22 cellular contexts compared by ENCODE assay signal in genomic region chr5:62199792-62200716, GRCh38.
DNase-seq lines count a peak whose midpoint lies in the region; ATAC-seq and TF ChIP-seq lines count a peak whose summit lies in the region.
"Had no signal": no experiment of that assay in that cellular context is flagged by ENCODE, and none has a peak within 500 bp of the region (broad histone marks: within the 10 kb centered on the region; RNA-seq: fewer than 3 reads in every experiment).

No MANE protein-coding gene starts in this region.

- H3K4me3 ChIP-seq in Karpas-422 (ENCODE audit: low read length) (no peak overlapping the region), PC-3 (ENCODE audit: low read length) (no peak overlapping the region)
- H3K4me3 ChIP-seq: adrenal gland, colonic mucosa, esophagus squamous epithelium, HAP-1, MG63 had no signal

- H3K79me2 ChIP-seq in Karpas-422 (ENCODE audit: low read length) (no peaks in the 10 kb centered on the region), PC-3 (ENCODE audit: low read length) (no peaks in the 10 kb centered on the region)

- H3K36me3 ChIP-seq in Karpas-422 (ENCODE audit: insufficient read depth, low read length) (no peaks in the 10 kb centered on the region), PC-3 (ENCODE audit: low read depth, low read length) (no peaks in the 10 kb centered on the region)
- H3K36me3 ChIP-seq: adrenal gland, colonic mucosa, esophagus squamous epithelium, HAP-1, MG63 had no signal

- BruUV-seq in PC-3 (replicated peaks; lab: Mats Ljungman, UMichigan): no TSS peak

- no peaks in the 10 kb centered on the region for H3K36me3 Mint-ChIP-seq in activated naive CD8-positive, alpha-beta T cell treated with anti-CD3 and anti-CD28 coated beads for 36 hours

- H4K20me1 ChIP-seq in Karpas-422 (ENCODE audit: insufficient read depth, low read depth, low read length) (no peaks in the 10 kb centered on the region), PC-3 (ENCODE audit: low read length) (no peaks in the 10 kb centered on the region)

- H3K4me1 Mint-ChIP-seq in activated naive CD8-positive, alpha-beta T cell treated with anti-CD3 and anti-CD28 coated beads for 36 hours: peaks cover 10% of the 10 kb centered on the region
- H3K4me1 Mint-ChIP-seq: nephron had no signal

- DNase-seq in activated CD4-positive, alpha-beta T cell treated with anti-CD3 and anti-CD28 coated beads for 48 hours: peak; percentile 10
- no peak for DNase-seq in activated CD4-positive, alpha-beta T cell treated with anti-CD3 and anti-CD28 coated beads for 4 hours
- DNase-seq in GDM1 (lab: John Stamatoyannopoulos, UW) (peak; percentile 2), OCI-M1 (lab: John Stamatoyannopoulos, UW) (peak; percentile 32), Karpas-422 (no peak), ureter (ENCODE audit: low spot score) (no peak), PC-3 (no peak)
- DNase-seq in activated naive CD8-positive, alpha-beta T cell treated with anti-CD3 and anti-CD28 coated beads for 36 hours: no peak
- DNase-seq: activated CD4-positive, alpha-beta T cell treated with anti-CD3 and anti-CD28 coated beads, Interleukin-2, amount 50 U/mL, for 4 hours; adrenal gland; C1 segment of cervical spinal cord; colonic mucosa; esophagus squamous epithelium; islet precursor cell; MG63; midbrain; NCI-H526 treated with DMSO at 0.1 percent for 48 hours; stimulated activated CD4-positive, alpha-beta T cell treated with anti-CD3 and anti-CD28 coated beads, Interleukin-15, amount 100 ng/mL, for 24 hours had no signal

- H3K4me2 ChIP-seq in Karpas-422 (ENCODE audit: low read depth, low read length, poor library complexity, severe bottlenecking): no peak overlapping the region
- H3K4me2 ChIP-seq in PC-3 (ENCODE audit: low read length): no peak overlapping the region

- H3K9ac ChIP-seq in Karpas-422 (ENCODE audit: low read length) (no peak overlapping the region), PC-3 (ENCODE audit: low read length) (no peak overlapping the region)

- no peak for TF ChIP-seq CTCF in PC-3 (conservative IDR thresholded peaks at IDR 0.05; ENCODE audit: low read depth, low read length)

- H3K27ac ChIP-seq in Karpas-422 (ENCODE audit: low read length) (no peak overlapping the region), PC-3 (ENCODE audit: low read length) (no peak overlapping the region)
- H3K27ac ChIP-seq: adrenal gland, colonic mucosa, esophagus squamous epithelium had no signal

- no peaks in the 10 kb centered on the region for H3K9me3 ChIP-seq in Karpas-422 (ENCODE audit: low read length)
- H3K9me3 ChIP-seq in PC-3 (ENCODE audit: low read length): no peaks in the 10 kb centered on the region
- H3K9me3 ChIP-seq: adrenal gland, colonic mucosa, esophagus squamous epithelium, HAP-1, MG63 had no signal

- ATAC-seq in PC-3: no peak
- ATAC-seq: Right ventricle myocardium inferior, sciatic nerve had no signal

- no peaks in the 10 kb centered on the region for H3K27me3 ChIP-seq in Karpas-422 (ENCODE audit: low read length)
- peaks cover 41% of the 10 kb centered on the region for H3K27me3 ChIP-seq in PC-3 (ENCODE audit: low read length)
- H3K27me3 ChIP-seq: adrenal gland, colonic mucosa had no signal

- no peaks in the 10 kb centered on the region for H3K9me2 ChIP-seq in Karpas-422 (replicated peaks; ENCODE audit: insufficient read depth, low read length)
- H3K9me2 ChIP-seq in PC-3 (replicated peaks; ENCODE audit: low read length): no peaks in the 10 kb centered on the region

- H3K9me3 Mint-ChIP-seq in activated naive CD8-positive, alpha-beta T cell treated with anti-CD3 and anti-CD28 coated beads for 36 hours: no peaks in the 10 kb centered on the region
- H3K9me3 Mint-ChIP-seq: nephron had no signal

- intact Hi-C loops in PC-3 (cut with micrococcal nuclease): no loop called here

- H3K27ac Mint-ChIP-seq in activated naive CD8-positive, alpha-beta T cell treated with anti-CD3 and anti-CD28 coated beads for 36 hours: peak overlapping the region; percentile 63
- H3K27ac Mint-ChIP-seq: nephron had no signal

- POLR2A ChIA-PET in PC-3 (lab: Charles Lee; ENCODE audit: unreplicated experiment): no interaction called here

- no peak overlapping the region for H3K4me3 Mint-ChIP-seq in activated naive CD8-positive, alpha-beta T cell treated with anti-CD3 and anti-CD28 coated beads for 36 hours
- H3K4me3 Mint-ChIP-seq: nephron had no signal

- H2AFZ ChIP-seq in Karpas-422 (ENCODE audit: low read length) (no peak overlapping the region), PC-3 (ENCODE audit: low read length) (no peak overlapping the region)

- peaks cover 3% of the 10 kb centered on the region for H3K27me3 Mint-ChIP-seq in activated naive CD8-positive, alpha-beta T cell treated with anti-CD3 and anti-CD28 coated beads for 36 hours

- H3K4me1 ChIP-seq in Karpas-422 (ENCODE audit: low read length): no peaks in the 10 kb centered on the region
- H3K4me1 ChIP-seq in PC-3 (ENCODE audit: insufficient read depth, low read length): no peaks in the 10 kb centered on the region
- H3K4me1 ChIP-seq: adrenal gland, colonic mucosa, esophagus squamous epithelium, HAP-1 had no signal

- no peaks in the 10 kb centered on the region for H3F3A ChIP-seq in PC-3 (ENCODE audit: low read length, unreplicated experiment)

- CTCF ChIA-PET in PC-3 (lab: Charles Lee): no interaction called here

Comparison
In these comparisons a context has a peak if more than half of its experiments do, and no peak if none do; other contexts are left out.
1. DNase-seq: peak in activated CD4-positive, alpha-beta T cell treated with anti-CD3 and anti-CD28 coated beads for 48 hours (single experiment), GDM1 (single experiment) and OCI-M1 (single experiment); none in activated CD4-positive, alpha-beta T cell treated with anti-CD3 and anti-CD28 coated beads for 4 hours (0 of 2), activated naive CD8-positive, alpha-beta T cell treated with anti-CD3 and anti-CD28 coated beads for 36 hours (single experiment), Karpas-422 (single experiment), ureter (single experiment) and PC-3 (single experiment).